ENCODE assay signal across 25 cellular contexts in genomic region chr2:98191880-98192279, GRCh38.
DNase-seq lines count a peak whose midpoint lies in the region; ATAC-seq, FAIRE-seq and TF ChIP-seq lines count a peak whose summit lies in the region.
"Had no signal": no experiment of that assay in that cellular context is flagged by ENCODE, and none has a peak within 500 bp of the region (broad histone marks: within the 10 kb centered on the region; RNA-seq: fewer than 3 reads in every experiment).

No MANE protein-coding gene starts in this region.

- intact Hi-C loops in Right ventricle myocardium inferior (cut with DNase I), result no loop called here
- intact Hi-C loops in left ventricle myocardium inferior (cut with micrococcal nuclease), result no loop called here
- intact Hi-C loops in heart right ventricle (cut with DNase I), result loop anchor here in 1 of 10 donors (10.0 kb wide), 1 partner anchor 387 kb away; no protein-coding TSS in a partner anchor
- intact Hi-C loops in lower lobe of right lung (cut with DNase I), result no loop called here

- H3K27me3 ChIP-seq in left ventricle myocardium inferior (ENCODE audit: low read depth), result no peaks in the 10 kb centered on the region
- H3K27me3 ChIP-seq in heart right ventricle, result peaks cover 0 to 7% (median 0%) of the 10 kb centered on the region in 7 donors
- H3K27me3 ChIP-seq in lower lobe of right lung (ENCODE audit: low read depth), result no peaks in the 10 kb centered on the region
- H3K27me3 ChIP-seq: BLaER1 had no signal

- H3K27ac ChIP-seq in left ventricle myocardium inferior (replicated peaks) (no peak overlapping the region), heart right ventricle (peak overlapping the region in 3 of 10 donors; percentile 11 to 54 (median 42)), lower lobe of right lung (no peak overlapping the region)
- H3K27ac ChIP-seq: 22Rv1, BLaER1 had no signal

- WGBS in heart right ventricle, 2 donors, result 23 to 37% methylated on average over 5 of the region's 5 CpGs

- no peak overlapping the region for H3K4me3 ChIP-seq in left ventricle myocardium inferior
- no peak overlapping the region for H3K4me3 ChIP-seq in heart right ventricle
- H3K4me3 ChIP-seq in lower lobe of right lung, result no peak overlapping the region
- H3K4me3 ChIP-seq: BLaER1, GM12878 had no signal

- H3K4me1 ChIP-seq in left ventricle myocardium inferior (no peaks in the 10 kb centered on the region), heart right ventricle (peaks cover 0 to 15% (median 0%) of the 10 kb centered on the region in 9 donors), lower lobe of right lung (no peaks in the 10 kb centered on the region)
- H3K4me1 ChIP-seq: BLaER1 had no signal

- TF ChIP-seq CTCF in left ventricle myocardium inferior (IDR thresholded peaks at IDR 0.05; ENCODE audit: borderline replicate concordance) (no peak), heart right ventricle (IDR thresholded peaks at IDR 0.05) (no peak), lower lobe of right lung (IDR thresholded peaks at IDR 0.05) (no peak), D721Med (IDR thresholded peaks at IDR 0.05; ENCODE audit: insufficient read depth, missing control alignments) (no peak)

- ATAC-seq in Right ventricle myocardium inferior (peak; percentile 68), heart right ventricle (peak in 7 of 8 donors; percentile 46 to 89 (median 78)), lower lobe of right lung (peak; percentile 58 to 79), HG03469 (IDR thresholded peaks at IDR 0.05; ENCODE audit: unreplicated experiment) (no peak), HG03097 (IDR thresholded peaks at IDR 0.05; ENCODE audit: low FRiP score, unreplicated experiment) (no peak)
- ATAC-seq: GM12878 had no signal

- no peaks in the 10 kb centered on the region for H3K9me3 ChIP-seq in left ventricle myocardium inferior (replicated peaks)
- H3K9me3 ChIP-seq in heart right ventricle, result no peaks in the 10 kb centered on the region
- H3K9me3 ChIP-seq in lower lobe of right lung, result no peaks in the 10 kb centered on the region
- H3K9me3 ChIP-seq: BLaER1 had no signal

- FAIRE-seq in D721Med (lab: Jason Lieb, UNC), result no peak
- FAIRE-seq: GM12878, RCC 7860 had no signal

- DNase-seq in Right ventricle myocardium inferior (ENCODE audit: missing footprints) (no peak), left ventricle myocardium inferior (no peak), heart right ventricle (peak in 1 of 2 donors; percentile 13), lower lobe of right lung (no peak), D721Med (ENCODE audit: insufficient read length, low spot score) (no peak)
- DNase-seq in activated T-cell treated with anti-CD3 and anti-CD28 coated beads, Interleukin-2, amount 50 U/mL, for 1 hour, result no peak
- DNase-seq: ACHN; CD4-positive, alpha-beta T cell; COR-L47; DMS 273 treated with DMSO at 0.1 percent for 48 hours; DMS79 treated with DMSO at 0.1 percent for 48 hours; H7; HFFc6; KG1; NCI-H1105; NCI-H2081; NCI-H2171 treated with DMSO at 0.1 percent for 48 hours; NCI-H526; OCI-M1 had no signal

- H3K36me3 ChIP-seq in left ventricle myocardium inferior, result no peaks in the 10 kb centered on the region
- H3K36me3 ChIP-seq in heart right ventricle, result no peaks in the 10 kb centered on the region
- no peaks in the 10 kb centered on the region for H3K36me3 ChIP-seq in lower lobe of right lung
- H3K36me3 ChIP-seq: BLaER1 had no signal

Comparison
In these comparisons a context has a peak if more than half of its experiments do, and no peak if none do; other contexts are left out.
1. ATAC-seq: peak in Right ventricle myocardium inferior (single experiment), heart right ventricle (7 of 8) and lower lobe of right lung (2 of 2); none in HG03469 (single experiment) and HG03097 (single experiment).